1 cellular context compared by ENCODE assay signal in genomic region chr10:101219946-101220451, GRCh38.
TF ChIP-seq lines count a peak whose summit lies in the region.

No MANE protein-coding gene starts in this region.

TF ChIP-seq in HEK293, 187 proteins besides CTCF, POLR2A, EP300 and RAD21 (continued from another document):
- TF ChIP-seq AEBP2 (tag by site-specific recombination; IDR thresholded peaks at IDR 0.05; ENCODE audit: borderline replicate concordance) (no peak), ZNF335 (tag by site-specific recombination; conservative IDR thresholded peaks at IDR 0.05) (0 out of 2 replicates have a peak, but pooled peaks have one; percentile 15), ZNF529 (tag by site-specific recombination; IDR thresholded peaks at IDR 0.05; ENCODE audit: insufficient replicate concordance) (no peak), ZNF16 (tag by site-specific recombination; IDR thresholded peaks at IDR 0.05; ENCODE audit: low read depth) (no peak), ZEB2 (tag by site-specific recombination; IDR thresholded peaks at IDR 0.05) (no peak), REST (tag by site-specific recombination; IDR thresholded peaks at IDR 0.05) (no peak), ZFHX2 (tag by site-specific recombination; conservative IDR thresholded peaks at IDR 0.05) (peak; percentile 80), MEIS1 (CRISPR knock-in tag; IDR thresholded peaks at IDR 0.05; ENCODE audit: borderline replicate concordance) (no peak), SCRT1 (tag by site-specific recombination; IDR thresholded peaks at IDR 0.05; ENCODE audit: borderline replicate concordance) (no peak), TCF7L2 (IDR thresholded peaks at IDR 0.05; ENCODE audit: borderline replicate concordance, low read depth, low read length) (no peak), ZNF747 (tag by site-specific recombination; IDR thresholded peaks at IDR 0.05) (no peak), WT1 (tag by site-specific recombination; IDR thresholded peaks at IDR 0.05) (no peak), ZNF791 (tag by site-specific recombination; IDR thresholded peaks at IDR 0.05) (no peak), ZNF510 (tag by site-specific recombination; IDR thresholded peaks at IDR 0.05; ENCODE audit: insufficient replicate concordance) (no peak), ZNF514 (tag by site-specific recombination; IDR thresholded peaks at IDR 0.05) (no peak)
- TF ChIP-seq, protein P1, sequence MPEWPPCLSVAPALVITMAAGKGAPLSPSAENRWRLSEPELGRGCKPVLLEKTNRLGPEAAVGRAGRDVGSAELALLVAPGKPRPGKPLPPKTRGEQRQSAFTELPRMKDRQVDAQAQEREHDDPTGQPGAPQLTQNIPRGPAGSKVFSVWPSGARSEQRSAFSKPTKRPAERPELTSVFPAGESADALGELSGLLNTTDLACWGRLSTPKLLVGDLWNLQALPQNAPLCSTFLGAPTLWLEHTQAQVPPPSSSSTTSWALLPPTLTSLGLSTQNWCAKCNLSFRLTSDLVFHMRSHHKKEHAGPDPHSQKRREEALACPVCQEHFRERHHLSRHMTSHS (tag by site-specific recombination; IDR thresholded peaks at IDR 0.05) = no peak
- TF ChIP-seq, protein P2, sequence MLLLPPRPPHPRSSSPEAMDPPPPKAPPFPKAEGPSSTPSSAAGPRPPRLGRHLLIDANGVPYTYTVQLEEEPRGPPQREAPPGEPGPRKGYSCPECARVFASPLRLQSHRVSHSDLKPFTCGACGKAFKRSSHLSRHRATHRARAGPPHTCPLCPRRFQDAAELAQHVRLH (tag by site-specific recombination; IDR thresholded peaks at IDR 0.05) = no peak
